1 cellular context compared by ENCODE assay signal in the genomic region with DNA sequence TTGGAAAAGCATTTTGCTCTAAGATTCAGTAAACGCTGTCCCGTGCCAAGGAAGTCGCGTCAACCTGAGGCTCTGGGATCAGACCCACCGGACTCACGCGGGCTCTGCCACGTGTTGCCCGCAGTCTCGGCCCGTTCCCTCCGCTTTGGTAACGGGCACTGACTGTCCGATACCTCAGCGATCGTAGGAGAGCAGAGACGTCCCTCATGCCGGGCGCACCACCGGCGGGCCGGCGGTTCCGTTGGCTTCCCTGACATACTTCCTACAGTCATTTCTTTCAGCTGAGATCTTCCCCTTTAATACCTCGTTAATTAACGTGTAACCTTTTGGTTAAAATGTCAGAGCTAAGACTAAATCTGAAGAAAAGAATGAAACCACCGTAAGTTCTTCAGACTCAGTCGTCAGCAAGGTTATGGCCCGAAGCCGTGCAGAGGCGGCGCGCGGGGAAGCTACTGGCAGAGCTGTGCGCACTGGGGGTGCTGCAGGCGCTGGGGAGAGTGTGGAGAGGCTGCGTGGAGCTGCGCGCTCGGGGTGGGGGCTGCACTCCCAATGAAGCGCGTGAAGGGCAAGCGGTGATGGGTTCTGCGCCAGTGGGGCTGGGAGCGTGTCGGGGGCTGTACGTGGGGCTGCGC.
TF ChIP-seq lines count a peak whose summit lies in the region.

No MANE protein-coding gene starts in this region.

TF ChIP-seq in WTC11, 78 proteins besides CTCF, POLR2A, EP300 and RAD21 (continued from another document):
- TF ChIP-seq, protein P1, sequence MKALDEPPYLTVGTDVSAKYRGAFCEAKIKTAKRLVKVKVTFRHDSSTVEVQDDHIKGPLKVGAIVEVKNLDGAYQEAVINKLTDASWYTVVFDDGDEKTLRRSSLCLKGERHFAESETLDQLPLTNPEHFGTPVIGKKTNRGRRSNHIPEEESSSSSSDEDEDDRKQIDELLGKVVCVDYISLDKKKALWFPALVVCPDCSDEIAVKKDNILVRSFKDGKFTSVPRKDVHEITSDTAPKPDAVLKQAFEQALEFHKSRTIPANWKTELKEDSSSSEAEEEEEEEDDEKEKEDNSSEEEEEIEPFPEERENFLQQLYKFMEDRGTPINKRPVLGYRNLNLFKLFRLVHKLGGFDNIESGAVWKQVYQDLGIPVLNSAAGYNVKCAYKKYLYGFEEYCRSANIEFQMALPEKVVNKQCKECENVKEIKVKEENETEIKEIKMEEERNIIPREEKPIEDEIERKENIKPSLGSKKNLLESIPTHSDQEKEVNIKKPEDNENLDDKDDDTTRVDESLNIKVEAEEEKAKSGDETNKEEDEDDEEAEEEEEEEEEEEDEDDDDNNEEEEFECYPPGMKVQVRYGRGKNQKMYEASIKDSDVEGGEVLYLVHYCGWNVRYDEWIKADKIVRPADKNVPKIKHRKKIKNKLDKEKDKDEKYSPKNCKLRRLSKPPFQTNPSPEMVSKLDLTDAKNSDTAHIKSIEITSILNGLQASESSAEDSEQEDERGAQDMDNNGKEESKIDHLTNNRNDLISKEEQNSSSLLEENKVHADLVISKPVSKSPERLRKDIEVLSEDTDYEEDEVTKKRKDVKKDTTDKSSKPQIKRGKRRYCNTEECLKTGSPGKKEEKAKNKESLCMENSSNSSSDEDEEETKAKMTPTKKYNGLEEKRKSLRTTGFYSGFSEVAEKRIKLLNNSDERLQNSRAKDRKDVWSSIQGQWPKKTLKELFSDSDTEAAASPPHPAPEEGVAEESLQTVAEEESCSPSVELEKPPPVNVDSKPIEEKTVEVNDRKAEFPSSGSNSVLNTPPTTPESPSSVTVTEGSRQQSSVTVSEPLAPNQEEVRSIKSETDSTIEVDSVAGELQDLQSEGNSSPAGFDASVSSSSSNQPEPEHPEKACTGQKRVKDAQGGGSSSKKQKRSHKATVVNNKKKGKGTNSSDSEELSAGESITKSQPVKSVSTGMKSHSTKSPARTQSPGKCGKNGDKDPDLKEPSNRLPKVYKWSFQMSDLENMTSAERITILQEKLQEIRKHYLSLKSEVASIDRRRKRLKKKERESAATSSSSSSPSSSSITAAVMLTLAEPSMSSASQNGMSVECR (CRISPR knock-in tag; IDR thresholded peaks at IDR 0.05; ENCODE audit: borderline replicate concordance) = 0 out of 2 replicates have a peak, but pooled peaks have one; percentile 8
